10 cellular contexts compared by ENCODE assay signal in genomic region chr9:129497837-129498450, GRCh38.
A peak's percentile ranks its signal among the peaks of the same experiment; 100 is the strongest.
DNase-seq lines count a peak whose midpoint lies in the region; ATAC-seq and TF ChIP-seq lines count a peak whose summit lies in the region.
"Had no signal": no experiment of that assay in that cellular context is flagged by ENCODE, and none has a peak within 500 bp of the region (broad histone marks: within the 10 kb centered on the region; RNA-seq: fewer than 3 reads in every experiment).

No MANE protein-coding gene starts in this region.

- no peak for TF ChIP-seq EP300 in upper lobe of left lung (IDR thresholded peaks at IDR 0.05)

- H3K27me3 ChIP-seq in mammary epithelial cell (ENCODE audit: insufficient read depth, low read length) (no peaks in the 10 kb centered on the region), colonic mucosa (no peaks in the 10 kb centered on the region), mucosa of stomach (ENCODE audit: control insufficient read depth, insufficient read depth, low read length) (no peaks in the 10 kb centered on the region), upper lobe of left lung (no peaks in the 10 kb centered on the region), PC-3 (ENCODE audit: low read length) (no peaks in the 10 kb centered on the region)

- no peak for DNase-seq in MCF 10A (ENCODE audit: unreplicated experiment)
- DNase-seq in mammary epithelial cell: no peak
- no peak for DNase-seq in colonic mucosa
- DNase-seq in upper lobe of left lung: no peak
- DNase-seq in PC-3: no peak
- no peak for DNase-seq in SHP77 treated with DMSO at 0.1 percent for 48 hours (lab: John Stamatoyannopoulos, UW)
- DNase-seq: COR-L47, occipital lobe had no signal

- H3K4me1 ChIP-seq in mammary epithelial cell (ENCODE audit: insufficient read depth, low read length) (peaks cover 16% of the 10 kb centered on the region), colonic mucosa (peaks cover 4% of the 10 kb centered on the region), mucosa of stomach (ENCODE audit: control insufficient read depth, insufficient read depth, low read length) (peaks cover 37% of the 10 kb centered on the region), upper lobe of left lung (peaks cover 39 to 65% (median 43%) of the 10 kb centered on the region in 4 donors), PC-3 (ENCODE audit: insufficient read depth, low read length) (peaks cover 20% of the 10 kb centered on the region)

- no peak for TF ChIP-seq POLR2A in upper lobe of left lung (IDR thresholded peaks at IDR 0.05)

- dilution Hi-C loops in mammary epithelial cell (cut with HindIII; ENCODE audit: low sequenced_read_pairs): no loop called here

- BruUV-seq in MCF 10A (replicated peaks; lab: Mats Ljungman, UMichigan) (no TSS peak), mammary epithelial cell (replicated peaks; lab: Mats Ljungman, UMichigan) (no TSS peak), PC-3 (replicated peaks; lab: Mats Ljungman, UMichigan) (no TSS peak)

- in situ Hi-C loops in mammary epithelial cell (cut with MboI; ENCODE audit: low sequenced_read_pairs in 2 of 2): loop anchor here in 1 of 2 donors (25.0 kb wide), 1 partner anchor 361 kb away; no protein-coding TSS in a partner anchor

- TF ChIP-seq CTCF in MCF 10A (IDR thresholded peaks at IDR 0.05; ENCODE audit: unreplicated experiment) (no peak), mammary epithelial cell (conservative IDR thresholded peaks at IDR 0.05 in 1 of 2, IDR thresholded peaks at IDR 0.05 in 1 of 2; ENCODE audit: extremely low read depth in 1 of 2, insufficient read depth in 1 of 2, low read depth in 1 of 2, low read length in 2 of 2) (no peak), colonic mucosa (IDR thresholded peaks at IDR 0.05) (no peak), upper lobe of left lung (IDR thresholded peaks at IDR 0.05) (no peak), PC-3 (conservative IDR thresholded peaks at IDR 0.05; ENCODE audit: low read depth, low read length) (no peak)

- H3K36me3 ChIP-seq in mammary epithelial cell (ENCODE audit: insufficient read depth, low read length) (no peaks in the 10 kb centered on the region), colonic mucosa (no peaks in the 10 kb centered on the region), mucosa of stomach (ENCODE audit: control insufficient read depth, insufficient read depth, low read length) (no peaks in the 10 kb centered on the region), upper lobe of left lung (peaks cover 0 to 21% (median 7%) of the 10 kb centered on the region in 4 donors), PC-3 (ENCODE audit: low read depth, low read length) (no peaks in the 10 kb centered on the region)

- no peaks in the 10 kb centered on the region for H3K9me3 Mint-ChIP-seq in MCF 10A (ENCODE audit: unreplicated experiment)

- H3K9me3 ChIP-seq in mammary epithelial cell (replicated peaks; ENCODE audit: insufficient read depth, low read length): no peaks in the 10 kb centered on the region
- H3K9me3 ChIP-seq in colonic mucosa: no peaks in the 10 kb centered on the region
- no peaks in the 10 kb centered on the region for H3K9me3 ChIP-seq in mucosa of stomach (ENCODE audit: control insufficient read depth, low read length)
- no peaks in the 10 kb centered on the region for H3K9me3 ChIP-seq in upper lobe of left lung
- H3K9me3 ChIP-seq in PC-3 (ENCODE audit: low read length): no peaks in the 10 kb centered on the region

- no peaks in the 10 kb centered on the region for H3K79me2 ChIP-seq in mammary epithelial cell (ENCODE audit: insufficient read depth, low read length)
- H3K79me2 ChIP-seq in PC-3 (ENCODE audit: low read length): no peaks in the 10 kb centered on the region

- ATAC-seq in upper lobe of left lung (ENCODE audit: low FRiP score in 2 of 2): no peak
- ATAC-seq in HG03565 (IDR thresholded peaks at IDR 0.05; ENCODE audit: unreplicated experiment): no peak
- no peak for ATAC-seq in PC-3

- POLR2A ChIA-PET in MCF 10A (lab: Yijun Ruan, JAX) (interaction anchor here (0.6 to 4.7 kb wide), 5 partner anchors 11 to 323 kb away, joined by 3 to 61 read pairs (median 6); no protein-coding TSS in a partner anchor), PC-3 (lab: Charles Lee; ENCODE audit: unreplicated experiment) (no interaction called here)

- H3K27me3 Mint-ChIP-seq in MCF 10A (ENCODE audit: insufficient read depth, unreplicated experiment): no peaks in the 10 kb centered on the region

- H4K20me1 ChIP-seq in mammary epithelial cell (ENCODE audit: insufficient read depth, low read length): no peaks in the 10 kb centered on the region
- H4K20me1 ChIP-seq in PC-3 (ENCODE audit: low read length): no peaks in the 10 kb centered on the region

- H3K4me3 ChIP-seq in mammary epithelial cell (replicated peaks in 1 of 3; ENCODE audit: insufficient read depth in 1 of 3, low read depth in 2 of 3, low read length in 3 of 3) (no peak overlapping the region), colonic mucosa (peak overlapping the region; percentile 53), mucosa of stomach (ENCODE audit: low read length) (no peak overlapping the region), upper lobe of left lung (peak overlapping the region in 3 of 4 donors; percentile 54 to 76 (median 75)), PC-3 (ENCODE audit: low read length) (no peak overlapping the region)

- no peak overlapping the region for H3K27ac ChIP-seq in mammary epithelial cell (ENCODE audit: insufficient read depth, low read depth, low read length)
- peak overlapping the region; percentile 93 for H3K27ac ChIP-seq in colonic mucosa
- peak overlapping the region; percentile 93 to 99 (median 96) for H3K27ac ChIP-seq in upper lobe of left lung
- H3K27ac ChIP-seq in PC-3 (ENCODE audit: low read length): no peak overlapping the region

- H3K9ac ChIP-seq in mammary epithelial cell (ENCODE audit: insufficient read depth, low read length): no peak overlapping the region
- H3K9ac ChIP-seq in colonic mucosa (ENCODE audit: low read depth in 2 of 2, low read length in 2 of 2): peak overlapping the region; percentile 62 to 76
- peak overlapping the region; percentile 67 for H3K9ac ChIP-seq in mucosa of stomach (ENCODE audit: low read length)
- H3K9ac ChIP-seq in PC-3 (ENCODE audit: low read length): no peak overlapping the region

- CTCF ChIA-PET in MCF 10A (lab: Yijun Ruan, JAX) (interaction anchor here (0.6 to 5.9 kb wide), 3 partner anchors 324 to 942 kb away, joined by 4 to 35 read pairs (median 9); no protein-coding TSS in a partner anchor), mammary epithelial cell (lab: Charles Lee; ENCODE audit: low non-redundant PET) (no interaction called here), PC-3 (lab: Charles Lee) (no interaction called here)

- no peak overlapping the region for H3K4me2 ChIP-seq in mammary epithelial cell (ENCODE audit: insufficient read depth, low read depth, low read length)
- no peak overlapping the region for H3K4me2 ChIP-seq in PC-3 (ENCODE audit: low read length)

- H3K36me3 Mint-ChIP-seq in MCF 10A (ENCODE audit: insufficient read depth, unreplicated experiment): peaks cover 36% of the 10 kb centered on the region

- H3K27ac Mint-ChIP-seq in MCF 10A (ENCODE audit: low read depth, unreplicated experiment): peak overlapping the region; percentile 4

- no peaks in the 10 kb centered on the region for H3F3A ChIP-seq in PC-3 (ENCODE audit: low read length, unreplicated experiment)

- H3K4me1 Mint-ChIP-seq in MCF 10A (ENCODE audit: insufficient read depth, unreplicated experiment): peaks cover 35% of the 10 kb centered on the region

- H3K9me2 ChIP-seq in PC-3 (replicated peaks; ENCODE audit: low read length): no peaks in the 10 kb centered on the region

- intact Hi-C loops in MCF 10A (cut with micrococcal nuclease): loop anchor here (5.0 kb wide), 1 partner anchor 166 kb away; no protein-coding TSS in a partner anchor
- intact Hi-C loops in mammary epithelial cell (cut with micrococcal nuclease): loop anchor here (2.0 to 5.0 kb wide), 4 partner anchors 36 to 359 kb away; no protein-coding TSS in a partner anchor
- intact Hi-C loops in colonic mucosa (cut with DNase I): loop anchor here (10.0 kb wide), 1 partner anchor 353 kb away; no protein-coding TSS in a partner anchor
- intact Hi-C loops in PC-3 (cut with micrococcal nuclease): loop anchor here (5.0 kb wide), 2 partner anchors 86 to 114 kb away; no protein-coding TSS in a partner anchor

- H2AFZ ChIP-seq in mammary epithelial cell (ENCODE audit: low read depth, low read length) (no peak overlapping the region), PC-3 (ENCODE audit: low read length) (no peak overlapping the region)

- H3K4me3 Mint-ChIP-seq in MCF 10A (ENCODE audit: unreplicated experiment): peak overlapping the region; percentile 76

- 80% methylated on average over 1 of the region's 6 CpGs for WGBS in mammary epithelial cell (ENCODE audit: low coverage, missing lambda C conversion rate)
- WGBS in upper lobe of left lung, 2 donors: 60 to 66% methylated on average over 6 of the region's 6 CpGs

Comparison
In these comparisons a context has a peak if more than half of its experiments do, and no peak if none do; other contexts are left out.
1. H3K27ac ChIP-seq: peak in colonic mucosa (single experiment) and upper lobe of left lung (4 of 4); none in mammary epithelial cell (single experiment) and PC-3 (single experiment).
2. H3K4me3 ChIP-seq: peak in colonic mucosa (single experiment) and upper lobe of left lung (3 of 4); none in mammary epithelial cell (0 of 3), mucosa of stomach (single experiment) and PC-3 (single experiment).
3. H3K9ac ChIP-seq: peak in colonic mucosa (2 of 2) and mucosa of stomach (single experiment); none in mammary epithelial cell (single experiment) and PC-3 (single experiment).